25 cellular contexts compared by ENCODE assay signal in the genomic region with DNA sequence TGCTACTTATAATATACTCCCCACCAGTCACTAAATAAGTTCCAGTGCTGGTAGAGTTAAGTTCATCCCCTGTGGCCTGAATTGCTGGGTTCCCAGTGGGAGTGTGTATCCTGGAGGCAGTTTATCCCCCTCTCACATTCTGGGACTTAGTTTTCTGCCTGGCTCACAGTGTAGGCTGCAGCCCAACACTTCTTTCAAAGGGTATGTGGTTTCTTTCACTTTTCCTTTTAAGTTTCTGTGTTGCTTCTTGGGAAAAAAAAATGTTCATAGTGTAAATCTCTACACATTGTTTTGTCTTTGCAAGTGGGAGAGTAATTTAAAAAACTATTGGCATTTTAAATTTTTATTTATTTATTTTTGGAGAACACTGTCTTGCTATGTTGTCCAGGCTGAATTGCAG.
"Had no signal": no experiment of that assay in that cellular context is flagged by ENCODE, and none has a peak within 500 bp of the region (broad histone marks: within the 10 kb centered on the region; RNA-seq: fewer than 3 reads in every experiment).

No MANE protein-coding gene starts in this region.

- H3K36me3 ChIP-seq: adrenal gland, SJSA1 had no signal

- ATAC-seq: activated naive CD4-positive, alpha-beta T cell treated with anti-CD3 and anti-CD28 coated beads, Interleukin-2, amount 50 U/mL, for 72 hours; activated T-cell treated with anti-CD3 and anti-CD28 coated beads, Interleukin-2, amount 50 U/mL, for 4 hours; Panc1 had no signal

- H3K27me3 ChIP-seq: SJSA1 had no signal

- H3K4me3 ChIP-seq: adrenal gland, SJSA1 had no signal

- H3K9me3 ChIP-seq: adrenal gland, SJSA1, SK-N-SH had no signal

- H3K4me2 ChIP-seq: SK-N-SH had no signal

- H3K9ac ChIP-seq: SK-N-SH had no signal

- DNase-seq: activated CD4-positive, alpha-beta memory T cell treated with anti-CD3 and anti-CD28 coated beads for 36 hours; activated CD4-positive, alpha-beta T cell treated with anti-CD3 and anti-CD28 coated beads, Interleukin-2, amount 50 U/mL, for 1 hour; activated CD8-positive, alpha-beta memory T cell treated with anti-CD3 and anti-CD28 coated beads, Interleukin-2, amount 50 U/mL, for 4 hours; activated gamma-delta T cell treated with Interleukin-2 at 50 U/mL for 16 hours; activated naive CD4-positive, alpha-beta T cell treated with anti-CD3 and anti-CD28 coated beads for 36 hours; activated T-cell treated with anti-CD3 and anti-CD28 coated beads for 4 hours; activated T-cell treated with anti-CD3 and anti-CD28 coated beads, Interleukin-2, amount 50 U/mL, for 4 hours; adrenal gland; anterior cingulate cortex; caudate nucleus; cerebellar nuclear complex; cortex of kidney; NCI-H1048; NCI-H1105 treated with DMSO at 0.1 percent for 48 hours; NCI-H1694; NCI-H1930; NCI-H2081 treated with DMSO at 0.1 percent for 48 hours; NCI-H226; NCI-H446 treated with DMSO at 0.1 percent for 48 hours; NCI-H69; SHP77 treated with DMSO at 0.1 percent for 48 hours; SK-N-SH had no signal

- H3K27ac ChIP-seq: adrenal gland, SJSA1 had no signal

- H3K4me1 ChIP-seq: adrenal gland, SJSA1 had no signal
